ENCODE assay signal across 8 cellular contexts in genomic region chr15:56228854-56229253, GRCh38.
"Had no signal": no experiment of that assay in that cellular context is flagged by ENCODE, and none has a peak within 500 bp of the region (broad histone marks: within the 10 kb centered on the region; RNA-seq: fewer than 3 reads in every experiment).

No MANE protein-coding gene starts in this region.

- H3K27ac Mint-ChIP-seq: GM23338, H9 had no signal

- FAIRE-seq: H1, H54, HTR-8/SVneo, K562 had no signal

- DNase-seq: H9, HCEC 1CT, IMR-90 had no signal

- H2AFZ ChIP-seq: GM23338 had no signal

- H3K4me3 ChIP-seq: GM23338, K562 had no signal

- H3K4me3 Mint-ChIP-seq: GM23338, H9 had no signal

- ATAC-seq: GM23338, K562 had no signal

- H3K4me2 ChIP-seq: GM23338 had no signal
